18 cellular contexts compared by ENCODE assay signal in the genomic region with DNA sequence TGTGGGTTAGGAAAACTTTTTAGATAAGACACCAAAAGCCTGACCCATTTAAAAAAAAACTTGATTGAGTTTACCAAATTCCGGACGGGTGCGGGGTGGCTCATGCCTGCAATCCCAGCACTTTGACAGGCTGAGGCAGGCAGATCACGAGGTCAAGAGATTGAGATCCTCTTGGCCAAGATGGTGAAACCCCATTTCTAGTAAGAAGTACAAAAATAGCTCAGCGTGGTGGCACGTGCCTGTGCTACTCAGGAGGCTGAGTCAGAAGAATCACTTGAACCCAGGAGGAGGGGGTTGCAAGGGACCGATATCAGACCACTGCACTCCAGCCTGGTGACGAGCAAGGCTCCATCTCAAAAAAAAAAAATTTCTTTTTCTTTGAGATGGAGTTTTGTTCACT.
DNase-seq lines count a peak whose midpoint lies in the region; FAIRE-seq and TF ChIP-seq lines count a peak whose summit lies in the region.
"Had no signal": no experiment of that assay in that cellular context is flagged by ENCODE, and none has a peak within 500 bp of the region (broad histone marks: within the 10 kb centered on the region; RNA-seq: fewer than 3 reads in every experiment).

No MANE protein-coding gene starts in this region.

- no peak overlapping the region for H3K4me3 ChIP-seq in bronchial epithelial cell (ENCODE audit: low read depth, low read length)
- H3K4me3 ChIP-seq in trophoblast cell (ENCODE audit: low read depth, low read length): no peak overlapping the region
- H3K4me3 ChIP-seq: BLaER1 had no signal

- H2AFZ ChIP-seq in trophoblast cell (ENCODE audit: insufficient read depth, low read length, poor library complexity): no peak overlapping the region

- H3K4ac ChIP-seq in trophoblast cell (ENCODE audit: low read depth, low read length): no peak overlapping the region

- TF ChIP-seq CTCF in bronchial epithelial cell (IDR thresholded peaks at IDR 0.05; ENCODE audit: insufficient read depth, low read length, severe bottlenecking): no peak

- no CpG with 5 or more reads among the region's 8 CpGs for WGBS in trophoblast cell (ENCODE audit: extremely low coverage, insufficient coverage, insufficient read length)

- no peak overlapping the region for H3K4me2 ChIP-seq in trophoblast cell (ENCODE audit: low read length)
- H3K4me2 ChIP-seq: BLaER1 had no signal

- H3K27me3 ChIP-seq in bronchial epithelial cell (ENCODE audit: control insufficient read depth, insufficient read depth, low read length) (no peaks in the 10 kb centered on the region), trophoblast cell (ENCODE audit: insufficient read depth, low read length) (no peaks in the 10 kb centered on the region)
- H3K27me3 ChIP-seq: BLaER1 had no signal

- H3K23ac ChIP-seq in trophoblast cell (ENCODE audit: low read length): no peak overlapping the region

- no peaks in the 10 kb centered on the region for H3K79me2 ChIP-seq in trophoblast cell (ENCODE audit: control insufficient read depth, insufficient read depth, low read length, poor library complexity)

- no peaks in the 10 kb centered on the region for H3K9me3 ChIP-seq in trophoblast cell (ENCODE audit: insufficient read depth, low read depth, low read length)
- H3K9me3 ChIP-seq: BLaER1 had no signal

- H3K9ac ChIP-seq in trophoblast cell (ENCODE audit: low read length): no peak overlapping the region
- H3K9ac ChIP-seq: BLaER1 had no signal

- H4K12ac ChIP-seq in trophoblast cell (ENCODE audit: low read depth, low read length): no peak overlapping the region

- no peak overlapping the region for H3K14ac ChIP-seq in trophoblast cell (ENCODE audit: low read length)

- H2BK5ac ChIP-seq in trophoblast cell (ENCODE audit: low read depth, low read length, poor library complexity): no peak overlapping the region

- no peak overlapping the region for H3K18ac ChIP-seq in trophoblast cell (ENCODE audit: low read length)

- no peak overlapping the region for H2BK120ac ChIP-seq in trophoblast cell (ENCODE audit: insufficient read depth, low read length, poor library complexity)

- DNase-seq in NK-92 treated with Interleukin-12 subunit alpha and Interleukin-12 subunit beta, amount 100 ng/mL, for 24 hours (lab: John Stamatoyannopoulos, UW): peak; percentile 38
- no peak for DNase-seq in NK-92 (lab: John Stamatoyannopoulos, UW; ENCODE audit: unreplicated experiment)
- peak; percentile 70 for DNase-seq in bronchial epithelial cell (ENCODE audit: low read depth)
- no peak for DNase-seq in trophoblast cell
- no peak for DNase-seq in NOMO-1 treated with DMSO at 0.1 percent for 48 hours (lab: John Stamatoyannopoulos, UW; ENCODE audit: unreplicated experiment)
- DNase-seq in pons (ENCODE audit: low spot score): no peak
- DNase-seq in NCI-H1048 (lab: John Stamatoyannopoulos, UW): no peak
- DNase-seq: 8988T; CD4-positive, alpha-beta memory T cell; DMS153; DMS79; GDM1; GOT3; H7; HFFc6 had no signal

- H3K36me3 ChIP-seq in bronchial epithelial cell (ENCODE audit: control insufficient read depth, insufficient read depth, low read length): no peaks in the 10 kb centered on the region
- no peaks in the 10 kb centered on the region for H3K36me3 ChIP-seq in trophoblast cell (ENCODE audit: control insufficient read depth in 1 of 2, insufficient read depth in 2 of 2, low read length in 2 of 2)
- H3K36me3 ChIP-seq: BLaER1 had no signal

- no peaks in the 10 kb centered on the region for H3K79me1 ChIP-seq in trophoblast cell (ENCODE audit: low read length)

- H2AK5ac ChIP-seq in trophoblast cell (ENCODE audit: low read length): no peak overlapping the region

- H3K4me1 ChIP-seq in trophoblast cell (ENCODE audit: control insufficient read depth in 1 of 2, insufficient read depth in 2 of 2, low read length in 2 of 2): peaks cover 3 to 4% of the 10 kb centered on the region in 2 experiments
- H3K4me1 ChIP-seq: BLaER1 had no signal

- no peak overlapping the region for H4K8ac ChIP-seq in trophoblast cell (ENCODE audit: low read depth, low read length)

- no peak overlapping the region for H3K27ac ChIP-seq in trophoblast cell (ENCODE audit: low read depth, low read length)
- H3K27ac ChIP-seq: BLaER1, HL-60 had no signal

- no peak for FAIRE-seq in bronchial epithelial cell (lab: Jason Lieb, UNC)
- FAIRE-seq: GM12892 had no signal

- H4K91ac ChIP-seq in trophoblast cell (ENCODE audit: low read depth, low read length): peak overlapping the region; percentile 14

- no peak overlapping the region for H2BK12ac ChIP-seq in trophoblast cell (ENCODE audit: low read length)

Comparison
In these comparisons a context has a peak if more than half of its experiments do, and no peak if none do; other contexts are left out.
1. DNase-seq: peak in NK-92 treated with Interleukin-12 subunit alpha and Interleukin-12 subunit beta, amount 100 ng/mL, for 24 hours (single experiment) and bronchial epithelial cell (single experiment); none in NK-92 (single experiment), trophoblast cell (0 of 2), NOMO-1 treated with DMSO at 0.1 percent for 48 hours (single experiment), pons (single experiment) and NCI-H1048 (single experiment).